In genomic region chr1:43651922-43652321, GRCh38 we compare ENCODE assay signal across 9 cellular contexts. TPM values are rescaled to one million over a fixed set of nuclear protein-coding genes. Genes with fewer than 3 reads are reported as not detected.
A peak's percentile ranks its signal among the peaks of the same experiment; 100 is the strongest.
DNase-seq lines count a peak whose midpoint lies in the region; TF ChIP-seq lines count a peak whose summit lies in the region.
"Had no signal": no experiment of that assay in that cellular context is flagged by ENCODE, and none has a peak within 500 bp of the region (broad histone marks: within the 10 kb centered on the region; RNA-seq: fewer than 3 reads in every experiment).

No MANE protein-coding gene starts in this region.

- TF ChIP-seq CTCF in breast epithelium (IDR thresholded peaks at IDR 0.05) (no peak), mesothelial cell of epicardium (IDR thresholded peaks at IDR 0.05; ENCODE audit: unreplicated experiment) (no peak)

- H3K79me2 ChIP-seq in ACC112 (ENCODE audit: control insufficient read depth, insufficient read depth, low read length, unreplicated experiment), result peaks cover 34% of the 10 kb centered on the region

- no peaks in the 10 kb centered on the region for H3K27me3 Mint-ChIP-seq in mesothelial cell of epicardium (ENCODE audit: low read depth)

- H3K4me3 ChIP-seq in ACC112 (ENCODE audit: low read depth, low read length) (peak overlapping the region; percentile 91), HUES48 (ENCODE audit: low read depth, low read length) (peak overlapping the region; percentile 79), breast epithelium (peak overlapping the region in 2 of 3 donors; percentile 72 to 88)

- peak overlapping the region; percentile 89; the same call in 1 of the 2 replicates for H3K9ac ChIP-seq in HUES48 (ENCODE audit: low read depth, low read length)

- H3K36me3 Mint-ChIP-seq in mesothelial cell of epicardium, result peaks cover 17% of the 10 kb centered on the region

- H3K27me3 ChIP-seq in ACC112 (ENCODE audit: insufficient read depth, low read length) (no peaks in the 10 kb centered on the region), HUES48 (ENCODE audit: control insufficient read depth, insufficient read depth, low read length) (no peaks in the 10 kb centered on the region), breast epithelium (no peaks in the 10 kb centered on the region)

- H3K27ac Mint-ChIP-seq in mesothelial cell of epicardium, result peak overlapping the region; percentile 91

- H3K9me3 Mint-ChIP-seq in mesothelial cell of epicardium, result no peaks in the 10 kb centered on the region

- TF ChIP-seq POLR2A in breast epithelium (IDR thresholded peaks at IDR 0.05), result no peak

- H3K36me3 ChIP-seq in ACC112 (ENCODE audit: insufficient read depth, low read length), result peaks cover 27% of the 10 kb centered on the region
- H3K36me3 ChIP-seq in HUES48 (ENCODE audit: control insufficient read depth, insufficient read depth, low read length), result peaks cover 35% of the 10 kb centered on the region
- H3K36me3 ChIP-seq in breast epithelium, result peaks cover 6% of the 10 kb centered on the region

- H3K4me1 ChIP-seq in ACC112 (ENCODE audit: control insufficient read depth, insufficient read depth, low read length, unreplicated experiment) (peaks cover 15% of the 10 kb centered on the region), HUES48 (ENCODE audit: control insufficient read depth, insufficient read depth, low read length) (peaks cover 22% of the 10 kb centered on the region), breast epithelium (peaks cover 0 to 9% of the 10 kb centered on the region in 2 donors)

- peaks cover 33% of the 10 kb centered on the region for H3K4me1 Mint-ChIP-seq in mesothelial cell of epicardium

- intact Hi-C loops in breast epithelium (cut with DNase I; ENCODE audit: low total_unique reads), result no loop called here

- peak overlapping the region; percentile 96 for H3K4me3 Mint-ChIP-seq in mesothelial cell of epicardium

- no peaks in the 10 kb centered on the region for H3K9me3 ChIP-seq in HUES48 (ENCODE audit: control insufficient read depth, insufficient read depth, low read length)
- no peaks in the 10 kb centered on the region for H3K9me3 ChIP-seq in breast epithelium

- DNase-seq in breast epithelium (ENCODE audit: low spot score in 2 of 2), result no peak
- DNase-seq in mesothelial cell of epicardium (ENCODE audit: low spot score in 2 of 2, unreplicated experiment in 2 of 2), result no peak
- DNase-seq in Kasumi-1 (lab: John Stamatoyannopoulos, UW), result no peak
- DNase-seq in T1000 (lab: John Stamatoyannopoulos, UW), result no peak
- DNase-seq in NCI-H1694 treated with DMSO at 0.1 percent for 48 hours (lab: John Stamatoyannopoulos, UW), result no peak
- DNase-seq in Ammon's horn (ENCODE audit: low spot score), result no peak
- DNase-seq: NCI-H1105 treated with DMSO at 0.1 percent for 48 hours had no signal

- H2AFZ ChIP-seq in ACC112 (ENCODE audit: low read length, unreplicated experiment), result no peak overlapping the region

- no peak overlapping the region for H3K27ac ChIP-seq in ACC112 (ENCODE audit: low read depth, low read length)
- no peak overlapping the region for H3K27ac ChIP-seq in HUES48 (ENCODE audit: low read depth, low read length)
- H3K27ac ChIP-seq in breast epithelium, result no peak overlapping the region

RNA-seq across cellular contexts. Expression of gene KDM4A, which starts 2.0 kb away (rescaled TPM):
- 10 to 100 TPM; 28.6 to 46.1 (median 35.1) TPM for total RNA-seq in breast epithelium
- 82.6 to 93.2 TPM (median 83.0 TPM) in 3 replicates for total RNA-seq in mesothelial cell of epicardium

RNA-seq across cellular contexts. Expression of gene ST3GAL3, which starts 55.4 kb away (rescaled TPM):
- total RNA-seq in breast epithelium, result 10 to 100 TPM; 14.0 to 23.0 (median 19.7) TPM
- 27.9 to 31.0 TPM (median 29.0 TPM) in 3 replicates for total RNA-seq in mesothelial cell of epicardium
